In genomic region chr3:126990890-126991289, GRCh38 we compare ENCODE assay signal across 11 cellular contexts.
"Had no signal": no experiment of that assay in that cellular context is flagged by ENCODE, and none has a peak within 500 bp of the region (broad histone marks: within the 10 kb centered on the region; RNA-seq: fewer than 3 reads in every experiment).

No MANE protein-coding gene starts in this region.

- DNase-seq: activated CD4-positive, alpha-beta T cell treated with anti-CD3 and anti-CD28 coated beads, Interleukin-2, amount 50 U/mL, for 48 hours; activated naive CD8-positive, alpha-beta T cell treated with anti-CD3 and anti-CD28 coated beads, Interleukin-2, amount 10 ng/mL, durations not matched to agents 7 days and 5 days; aorta; colonic mucosa; kidney; left ventricle myocardium inferior; stimulated activated CD4-positive, alpha-beta T cell treated with anti-CD3 and anti-CD28 coated beads, Interleukin-4, amount 100 ng/mL, for 4 hours; thyroid gland had no signal

- H3K27ac ChIP-seq: colonic mucosa, hepatocyte, thyroid gland had no signal

- H3K4me1 ChIP-seq: colonic mucosa had no signal

- H2AFZ ChIP-seq: hepatocyte had no signal

- H3K27me3 ChIP-seq: colonic mucosa, hepatocyte, thyroid gland, vagina had no signal

- H3K4me2 ChIP-seq: hepatocyte had no signal

- H3K36me3 ChIP-seq: colonic mucosa had no signal

- H3K9me3 ChIP-seq: colonic mucosa, left ventricle myocardium inferior, thyroid gland, vagina had no signal

- H3K4me3 ChIP-seq: colonic mucosa, hepatocyte, left ventricle myocardium inferior, skin epidermis, thyroid gland, vagina had no signal
